ENCODE assay signal across 8 cellular contexts in genomic region chr4:7960790-7961655, GRCh38. TPM values are rescaled to one million over a fixed set of nuclear protein-coding genes. Genes with fewer than 3 reads are reported as not detected.
DNase-seq lines count a peak whose midpoint lies in the region; ATAC-seq lines count a peak whose summit lies in the region.

No MANE protein-coding gene starts in this region.

- no peak overlapping the region for H3K4me3 ChIP-seq in BLaER1 treated with 17β-estradiol and CSF1 and Interleukin-3, amounts not matched to agents 10 nM and 100 nM

- H3K4me1 Mint-ChIP-seq in activated T-cell treated with anti-CD3 and anti-CD28 coated beads, Interleukin-2, amount 50 U/mL, for 72 hours (ENCODE audit: low read depth): peaks cover 86% of the 10 kb centered on the region

- intact Hi-C loops in head of caudate nucleus (cut with DNase I): no loop called here

- H3K27me3 ChIP-seq in BLaER1 treated with 17β-estradiol and CSF1 and Interleukin-3, amounts not matched to agents 10 nM and 100 nM: peaks cover 0 to 16% (median 0%) of the 10 kb centered on the region in 11 experiments; a peak in 7 of 22 replicates

- DNase-seq in Kasumi-1 (lab: John Stamatoyannopoulos, UW) (peak; percentile 19 to 30), head of caudate nucleus (peak in 24 of 42 donors; percentile 38 to 83 (median 58)), retina (no peak), NCI-H2107 (lab: John Stamatoyannopoulos, UW) (no peak)
- DNase-seq in activated T-cell treated with anti-CD3 and anti-CD28 coated beads, Interleukin-2, amount 50 U/mL, for 72 hours: peak; percentile 86 to 88
- peak; percentile 61 for DNase-seq in stimulated activated CD4-positive, alpha-beta T cell treated with anti-CD3 and anti-CD28 coated beads, Interleukin-2, amount 100 ng/mL, for 4 hours (ENCODE audit: low read depth)

- H3K9me3 Mint-ChIP-seq in activated T-cell treated with anti-CD3 and anti-CD28 coated beads, Interleukin-2, amount 50 U/mL, for 72 hours: no peaks in the 10 kb centered on the region

- H3K4me3 Mint-ChIP-seq in activated T-cell treated with anti-CD3 and anti-CD28 coated beads, Interleukin-2, amount 50 U/mL, for 72 hours: peak overlapping the region; percentile 42 to 64

- H3K4me1 ChIP-seq in BLaER1 treated with 17β-estradiol and CSF1 and Interleukin-3, amounts not matched to agents 10 nM and 100 nM: peaks cover 52 to 73% (median 63%) of the 10 kb centered on the region in 10 experiments

- H3K27ac ChIP-seq in BLaER1 treated with 17β-estradiol and CSF1 and Interleukin-3, amounts not matched to agents 10 nM and 100 nM: peak overlapping the region in 3 of 11 experiments; percentile 10 to 51 (median 19); a peak in 4 of 22 replicates

- H3K9ac ChIP-seq in BLaER1 treated with 17β-estradiol and CSF1 and Interleukin-3, amounts not matched to agents 10 nM and 100 nM: peak overlapping the region in 1 of 11 experiments; percentile 11; a peak in 1 of 22 replicates

- no peaks in the 10 kb centered on the region for H3K9me3 ChIP-seq in BLaER1 treated with 17β-estradiol and CSF1 and Interleukin-3, amounts not matched to agents 10 nM and 100 nM (replicated peaks in 1 of 11)

- no peaks in the 10 kb centered on the region for H3K36me3 ChIP-seq in BLaER1 treated with 17β-estradiol and CSF1 and Interleukin-3, amounts not matched to agents 10 nM and 100 nM

- no peaks in the 10 kb centered on the region for H3K36me3 Mint-ChIP-seq in activated T-cell treated with anti-CD3 and anti-CD28 coated beads, Interleukin-2, amount 50 U/mL, for 72 hours (ENCODE audit: insufficient read depth in 2 of 2)

- peak; percentile 68 for ATAC-seq in GM21447 (IDR thresholded peaks at IDR 0.05; ENCODE audit: unreplicated experiment)
- ATAC-seq in activated T-cell treated with anti-CD3 and anti-CD28 coated beads, Interleukin-2, amount 50 U/mL, for 72 hours (replicated peaks in 1 of 2): peak; percentile 84 to 90

- peak overlapping the region; percentile 76 for H3K27ac Mint-ChIP-seq in activated T-cell treated with anti-CD3 and anti-CD28 coated beads, Interleukin-2, amount 50 U/mL, for 72 hours

- H4K20me1 ChIP-seq in BLaER1 treated with 17β-estradiol and CSF1 and Interleukin-3, amounts not matched to agents 10 nM and 100 nM: peaks cover 0 to 20% (median 0%) of the 10 kb centered on the region in 11 experiments; a peak in 5 of 22 replicates

- peaks cover 10% of the 10 kb centered on the region for H3K27me3 Mint-ChIP-seq in activated T-cell treated with anti-CD3 and anti-CD28 coated beads, Interleukin-2, amount 50 U/mL, for 72 hours (ENCODE audit: low read depth)

- H3K4me2 ChIP-seq in BLaER1 treated with 17β-estradiol and CSF1 and Interleukin-3, amounts not matched to agents 10 nM and 100 nM: peak overlapping the region; percentile 75 to 90 (median 80)

RNA-seq across cellular contexts. Expression of gene AFAP1, which starts 21.4 kb away (rescaled TPM):
- 10 to 100 TPM; 30.6 to 49.3 TPM for total RNA-seq in activated T-cell treated with anti-CD3 and anti-CD28 coated beads, Interleukin-2, amount 50 U/mL, for 72 hours

Comparison
In these comparisons a context has a peak if more than half of its experiments do, and no peak if none do; other contexts are left out.
1. DNase-seq: peak in Kasumi-1 (2 of 2), activated T-cell treated with anti-CD3 and anti-CD28 coated beads, Interleukin-2, amount 50 U/mL, for 72 hours (2 of 2), head of caudate nucleus (24 of 42) and stimulated activated CD4-positive, alpha-beta T cell treated with anti-CD3 and anti-CD28 coated beads, Interleukin-2, amount 100 ng/mL, for 4 hours (single experiment); none in retina (single experiment) and NCI-H2107 (single experiment).